ENCODE assay signal across 26 cellular contexts in genomic region chr1:94433866-94434265, GRCh38.
"Had no signal": no experiment of that assay in that cellular context is flagged by ENCODE, and none has a peak within 500 bp of the region (broad histone marks: within the 10 kb centered on the region; RNA-seq: fewer than 3 reads in every experiment).

No MANE protein-coding gene starts in this region.

- H3K36me3 ChIP-seq: left lung, lower lobe of right lung, neutrophil, ovary, right atrium auricular region, right lobe of liver, stomach, thyroid gland, transverse colon, uterus had no signal

- H3K4me1 Mint-ChIP-seq: neural crest cell had no signal

- H3K4me1 ChIP-seq: uterus had no signal

- H3K4me3 Mint-ChIP-seq: immature natural killer cell; naive thymus-derived CD8-positive, alpha-beta T cell; nephron; neural crest cell; stimulated activated naive B cell treated with anti-CD40 and anti-IgM and Interleukin-4, amounts not matched to agents 10 μg/mL and 1 μg/mL and 100 μg/mL, for 72 hours had no signal

- H3K9me3 ChIP-seq: neutrophil, ovary, testis, thyroid gland, transverse colon, uterus had no signal

- DNase-seq: hypothalamus; immature natural killer cell; kidney; left lung; lower lobe of right lung; mammary epithelial cell; mesenchymal stem cell; naive thymus-derived CD8-positive, alpha-beta T cell; ovary; right lobe of liver; stimulated activated CD4-positive, alpha-beta T cell treated with anti-CD3 and anti-CD28 coated beads, Interleukin-12 subunit alpha, Interleukin-12 subunit beta, amount 100 ng/mL, for 4 hours; stimulated activated CD4-positive, alpha-beta T cell treated with anti-CD3 and anti-CD28 coated beads, Interleukin-15, amount 100 ng/mL, for 24 hours; stimulated activated CD4-positive, alpha-beta T cell treated with anti-CD3 and anti-CD28 coated beads, Interleukin-2, amount 100 ng/mL, for 24 hours; stimulated activated CD4-positive, alpha-beta T cell treated with anti-CD3 and anti-CD28 coated beads, Interleukin-4, amount 100 ng/mL, for 1 hour; stimulated activated naive B cell treated with anti-CD40 and anti-IgM and Interleukin-4, amounts not matched to agents 10 μg/mL and 1 μg/mL and 100 μg/mL, for 72 hours; stimulated activated naive CD8-positive, alpha-beta T cell treated with anti-CD3 and anti-CD28 coated beads, Interleukin-15, Interleukin-2, amounts not matched to agents 100 U/mL and 50 U/mL, for 24 hours; stomach; testis; thyroid gland; uterus had no signal

- H3K27me3 ChIP-seq: left lung, neutrophil, ovary, right atrium auricular region, right lobe of liver, stomach, testis, thyroid gland, transverse colon, uterus had no signal

- ATAC-seq: left lung; lower lobe of right lung; naive thymus-derived CD8-positive, alpha-beta T cell; right lobe of liver; stimulated activated naive B cell treated with anti-CD40 and anti-IgM and Interleukin-4, amounts not matched to agents 10 μg/mL and 1 μg/mL and 100 μg/mL, for 72 hours; stimulated activated naive CD8-positive, alpha-beta T cell treated with anti-CD3 and anti-CD28 coated beads, Interleukin-15, Interleukin-2, amounts not matched to agents 100 U/mL and 50 U/mL, for 24 hours had no signal

- H3K27ac ChIP-seq: left lung, lower lobe of right lung, neutrophil, ovary, right atrium auricular region, right lobe of liver, stomach, testis, thyroid gland, uterus had no signal

- H3K27ac Mint-ChIP-seq: immature natural killer cell; nephron; progenitor cell of endocrine pancreas; stimulated activated naive B cell treated with anti-CD40 and anti-IgM and Interleukin-4, amounts not matched to agents 10 μg/mL and 1 μg/mL and 100 μg/mL, for 72 hours had no signal

- H3K27me3 Mint-ChIP-seq: naive thymus-derived CD8-positive, alpha-beta T cell; progenitor cell of endocrine pancreas; stimulated activated naive B cell treated with anti-CD40 and anti-IgM and Interleukin-4, amounts not matched to agents 10 μg/mL and 1 μg/mL and 100 μg/mL, for 72 hours had no signal

- H3K9me3 Mint-ChIP-seq: immature natural killer cell had no signal

- H3K4me3 ChIP-seq: left lung, lower lobe of right lung, ovary, right atrium auricular region, right lobe of liver, stomach, testis, thyroid gland, transverse colon, uterus had no signal
